1 cellular context compared by ENCODE assay signal in the genomic region with DNA sequence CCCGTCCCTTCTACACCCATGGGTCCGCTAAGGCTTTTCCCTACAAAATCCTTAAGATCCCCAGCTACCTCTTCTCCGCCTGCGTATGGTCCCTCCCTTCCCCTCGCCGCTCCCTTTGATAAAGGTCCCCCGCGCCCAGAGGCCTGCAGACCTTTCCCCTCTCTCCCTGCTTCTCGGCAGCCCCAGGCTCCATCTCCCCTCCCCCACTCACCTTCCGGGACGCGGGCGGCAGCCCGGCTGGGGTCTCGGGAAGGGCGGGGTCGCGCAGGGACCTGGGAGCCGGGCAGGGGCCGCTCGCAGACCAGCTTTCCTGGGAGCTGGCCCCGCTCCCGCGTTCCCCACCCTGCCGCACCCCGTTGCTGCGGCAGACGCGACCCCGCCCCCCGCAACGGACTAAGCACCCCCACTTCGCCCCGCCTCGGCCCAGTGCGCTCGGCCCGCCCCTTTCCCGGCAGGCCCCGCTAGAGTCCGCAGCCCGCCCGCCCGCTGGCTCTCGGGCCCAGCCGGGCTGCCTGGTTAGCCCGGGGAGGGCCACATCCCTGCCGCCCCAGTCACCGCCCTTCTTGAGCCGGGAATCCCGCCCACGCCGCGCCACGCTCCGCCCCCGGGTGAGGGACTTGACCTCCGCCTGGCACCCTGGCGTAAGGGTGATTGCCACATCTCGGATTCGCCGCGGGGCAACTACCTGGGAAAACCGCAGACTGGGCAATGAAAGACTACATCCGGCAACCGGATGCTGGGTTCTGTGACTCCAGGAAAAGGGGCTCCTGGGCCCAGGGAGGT.
TF ChIP-seq lines count a peak whose summit lies in the region.

A gene with protein sequence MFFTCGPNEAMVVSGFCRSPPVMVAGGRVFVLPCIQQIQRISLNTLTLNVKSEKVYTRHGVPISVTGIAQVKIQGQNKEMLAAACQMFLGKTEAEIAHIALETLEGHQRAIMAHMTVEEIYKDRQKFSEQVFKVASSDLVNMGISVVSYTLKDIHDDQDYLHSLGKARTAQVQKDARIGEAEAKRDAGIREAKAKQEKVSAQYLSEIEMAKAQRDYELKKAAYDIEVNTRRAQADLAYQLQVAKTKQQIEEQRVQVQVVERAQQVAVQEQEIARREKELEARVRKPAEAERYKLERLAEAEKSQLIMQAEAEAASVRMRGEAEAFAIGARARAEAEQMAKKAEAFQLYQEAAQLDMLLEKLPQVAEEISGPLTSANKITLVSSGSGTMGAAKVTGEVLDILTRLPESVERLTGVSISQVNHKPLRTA (minus strand): TSS at position 372 of the 783 bp plus-strand sequence. CDS start 498 bp downstream, outside the sequence.

TF ChIP-seq in WTC11, 78 proteins besides CTCF, POLR2A, EP300 and RAD21 (continued from another document and continues in another):
- TF ChIP-seq, protein P1, sequence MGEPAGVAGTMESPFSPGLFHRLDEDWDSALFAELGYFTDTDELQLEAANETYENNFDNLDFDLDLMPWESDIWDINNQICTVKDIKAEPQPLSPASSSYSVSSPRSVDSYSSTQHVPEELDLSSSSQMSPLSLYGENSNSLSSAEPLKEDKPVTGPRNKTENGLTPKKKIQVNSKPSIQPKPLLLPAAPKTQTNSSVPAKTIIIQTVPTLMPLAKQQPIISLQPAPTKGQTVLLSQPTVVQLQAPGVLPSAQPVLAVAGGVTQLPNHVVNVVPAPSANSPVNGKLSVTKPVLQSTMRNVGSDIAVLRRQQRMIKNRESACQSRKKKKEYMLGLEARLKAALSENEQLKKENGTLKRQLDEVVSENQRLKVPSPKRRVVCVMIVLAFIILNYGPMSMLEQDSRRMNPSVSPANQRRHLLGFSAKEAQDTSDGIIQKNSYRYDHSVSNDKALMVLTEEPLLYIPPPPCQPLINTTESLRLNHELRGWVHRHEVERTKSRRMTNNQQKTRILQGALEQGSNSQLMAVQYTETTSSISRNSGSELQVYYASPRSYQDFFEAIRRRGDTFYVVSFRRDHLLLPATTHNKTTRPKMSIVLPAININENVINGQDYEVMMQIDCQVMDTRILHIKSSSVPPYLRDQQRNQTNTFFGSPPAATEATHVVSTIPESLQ (CRISPR knock-in tag; IDR thresholded peaks at IDR 0.05), result no peak
- TF ChIP-seq CREB1 (CRISPR knock-in tag; IDR thresholded peaks at IDR 0.05) (0 out of 2 replicates have a peak, but pooled peaks have one; percentile 43), ZNF416 (CRISPR knock-in tag; IDR thresholded peaks at IDR 0.05) (no peak), TCF7 (CRISPR knock-in tag; IDR thresholded peaks at IDR 0.05; ENCODE audit: low read depth) (no peak), FOXP1 (CRISPR knock-in tag; IDR thresholded peaks at IDR 0.05; ENCODE audit: borderline replicate concordance) (peak; percentile 86), JUN (CRISPR knock-in tag; IDR thresholded peaks at IDR 0.05) (peak; percentile 77), ESRRA (CRISPR knock-in tag; IDR thresholded peaks at IDR 0.05; ENCODE audit: borderline replicate concordance) (no peak), ZNF219 (CRISPR knock-in tag; IDR thresholded peaks at IDR 0.05; ENCODE audit: borderline replicate concordance) (no peak), MYBL2 (CRISPR knock-in tag; IDR thresholded peaks at IDR 0.05) (peak; percentile 81), GTF2I (CRISPR knock-in tag; conservative IDR thresholded peaks at IDR 0.05) (no peak), ZNF232 (CRISPR knock-in tag; IDR thresholded peaks at IDR 0.05) (no peak), CBFB (CRISPR knock-in tag; IDR thresholded peaks at IDR 0.05; ENCODE audit: low read depth) (no peak), RELA (CRISPR knock-in tag; IDR thresholded peaks at IDR 0.05; ENCODE audit: borderline replicate concordance) (peak; percentile 87; the same call in 1 of the 2 replicates), NR3C1 (CRISPR knock-in tag; conservative IDR thresholded peaks at IDR 0.05; ENCODE audit: low read depth) (no peak), JAZF1 (CRISPR knock-in tag; IDR thresholded peaks at IDR 0.05) (no peak), HMGA2 (CRISPR knock-in tag; IDR thresholded peaks at IDR 0.05) (no peak), ZBTB21 (CRISPR knock-in tag; IDR thresholded peaks at IDR 0.05; ENCODE audit: borderline replicate concordance) (no peak), TEAD1 (CRISPR knock-in tag; IDR thresholded peaks at IDR 0.05) (peak; percentile 30; the same call in 1 of the 2 replicates), ZNF423 (CRISPR knock-in tag; IDR thresholded peaks at IDR 0.05) (peak; percentile 22; the same call in 1 of the 2 replicates), ZNF396 (CRISPR knock-in tag; IDR thresholded peaks at IDR 0.05; ENCODE audit: borderline replicate concordance) (no peak), CREM (CRISPR knock-in tag; IDR thresholded peaks at IDR 0.05) (peak; percentile 42; the same call in 1 of the 2 replicates), FOXK1 (CRISPR knock-in tag; IDR thresholded peaks at IDR 0.05) (peak; percentile 87), ATF1 (CRISPR knock-in tag; IDR thresholded peaks at IDR 0.05) (no peak), GABPB1 (CRISPR knock-in tag; IDR thresholded peaks at IDR 0.05) (peak; percentile 92), ZNF121 (CRISPR knock-in tag; IDR thresholded peaks at IDR 0.05) (no peak), TP53 (CRISPR knock-in tag; IDR thresholded peaks at IDR 0.05) (no peak)
- TF ChIP-seq, protein P2, sequence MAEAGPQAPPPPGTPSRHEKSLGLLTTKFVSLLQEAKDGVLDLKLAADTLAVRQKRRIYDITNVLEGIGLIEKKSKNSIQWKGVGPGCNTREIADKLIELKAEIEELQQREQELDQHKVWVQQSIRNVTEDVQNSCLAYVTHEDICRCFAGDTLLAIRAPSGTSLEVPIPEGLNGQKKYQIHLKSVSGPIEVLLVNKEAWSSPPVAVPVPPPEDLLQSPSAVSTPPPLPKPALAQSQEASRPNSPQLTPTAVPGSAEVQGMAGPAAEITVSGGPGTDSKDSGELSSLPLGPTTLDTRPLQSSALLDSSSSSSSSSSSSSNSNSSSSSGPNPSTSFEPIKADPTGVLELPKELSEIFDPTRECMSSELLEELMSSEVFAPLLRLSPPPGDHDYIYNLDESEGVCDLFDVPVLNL (CRISPR knock-in tag; IDR thresholded peaks at IDR 0.05; ENCODE audit: borderline replicate concordance, low read depth), result peak; percentile 56; the same call in 1 of the 2 replicates
- TF ChIP-seq, protein P3, sequence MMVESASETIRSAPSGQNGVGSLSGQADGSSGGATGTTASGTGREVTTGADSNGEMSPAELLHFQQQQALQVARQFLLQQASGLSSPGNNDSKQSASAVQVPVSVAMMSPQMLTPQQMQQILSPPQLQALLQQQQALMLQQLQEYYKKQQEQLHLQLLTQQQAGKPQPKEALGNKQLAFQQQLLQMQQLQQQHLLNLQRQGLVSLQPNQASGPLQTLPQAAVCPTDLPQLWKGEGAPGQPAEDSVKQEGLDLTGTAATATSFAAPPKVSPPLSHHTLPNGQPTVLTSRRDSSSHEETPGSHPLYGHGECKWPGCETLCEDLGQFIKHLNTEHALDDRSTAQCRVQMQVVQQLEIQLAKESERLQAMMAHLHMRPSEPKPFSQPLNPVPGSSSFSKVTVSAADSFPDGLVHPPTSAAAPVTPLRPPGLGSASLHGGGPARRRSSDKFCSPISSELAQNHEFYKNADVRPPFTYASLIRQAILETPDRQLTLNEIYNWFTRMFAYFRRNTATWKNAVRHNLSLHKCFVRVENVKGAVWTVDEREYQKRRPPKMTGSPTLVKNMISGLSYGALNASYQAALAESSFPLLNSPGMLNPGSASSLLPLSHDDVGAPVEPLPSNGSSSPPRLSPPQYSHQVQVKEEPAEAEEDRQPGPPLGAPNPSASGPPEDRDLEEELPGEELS (CRISPR knock-in tag; IDR thresholded peaks at IDR 0.05), result no peak; the same call in 1 of the 2 replicates
- TF ChIP-seq, protein P4, sequence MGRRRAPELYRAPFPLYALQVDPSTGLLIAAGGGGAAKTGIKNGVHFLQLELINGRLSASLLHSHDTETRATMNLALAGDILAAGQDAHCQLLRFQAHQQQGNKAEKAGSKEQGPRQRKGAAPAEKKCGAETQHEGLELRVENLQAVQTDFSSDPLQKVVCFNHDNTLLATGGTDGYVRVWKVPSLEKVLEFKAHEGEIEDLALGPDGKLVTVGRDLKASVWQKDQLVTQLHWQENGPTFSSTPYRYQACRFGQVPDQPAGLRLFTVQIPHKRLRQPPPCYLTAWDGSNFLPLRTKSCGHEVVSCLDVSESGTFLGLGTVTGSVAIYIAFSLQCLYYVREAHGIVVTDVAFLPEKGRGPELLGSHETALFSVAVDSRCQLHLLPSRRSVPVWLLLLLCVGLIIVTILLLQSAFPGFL (CRISPR knock-in tag; IDR thresholded peaks at IDR 0.05; ENCODE audit: borderline replicate concordance), result 0 out of 2 replicates have a peak, but pooled peaks have one; percentile 56
- TF ChIP-seq, protein P5, sequence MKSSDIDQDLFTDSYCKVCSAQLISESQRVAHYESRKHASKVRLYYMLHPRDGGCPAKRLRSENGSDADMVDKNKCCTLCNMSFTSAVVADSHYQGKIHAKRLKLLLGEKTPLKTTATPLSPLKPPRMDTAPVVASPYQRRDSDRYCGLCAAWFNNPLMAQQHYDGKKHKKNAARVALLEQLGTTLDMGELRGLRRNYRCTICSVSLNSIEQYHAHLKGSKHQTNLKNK (CRISPR knock-in tag; IDR thresholded peaks at IDR 0.05), result no peak; the same call in 1 of the 2 replicates
- TF ChIP-seq, protein P6, sequence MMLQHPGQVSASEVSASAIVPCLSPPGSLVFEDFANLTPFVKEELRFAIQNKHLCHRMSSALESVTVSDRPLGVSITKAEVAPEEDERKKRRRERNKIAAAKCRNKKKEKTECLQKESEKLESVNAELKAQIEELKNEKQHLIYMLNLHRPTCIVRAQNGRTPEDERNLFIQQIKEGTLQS (CRISPR knock-in tag; conservative IDR thresholded peaks at IDR 0.05), result no peak
- TF ChIP-seq, protein P7, sequence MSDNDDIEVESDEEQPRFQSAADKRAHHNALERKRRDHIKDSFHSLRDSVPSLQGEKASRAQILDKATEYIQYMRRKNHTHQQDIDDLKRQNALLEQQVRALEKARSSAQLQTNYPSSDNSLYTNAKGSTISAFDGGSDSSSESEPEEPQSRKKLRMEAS (CRISPR knock-in tag; IDR thresholded peaks at IDR 0.05), result peak; percentile 65; the same call in 1 of the 2 replicates
- TF ChIP-seq, protein P8, sequence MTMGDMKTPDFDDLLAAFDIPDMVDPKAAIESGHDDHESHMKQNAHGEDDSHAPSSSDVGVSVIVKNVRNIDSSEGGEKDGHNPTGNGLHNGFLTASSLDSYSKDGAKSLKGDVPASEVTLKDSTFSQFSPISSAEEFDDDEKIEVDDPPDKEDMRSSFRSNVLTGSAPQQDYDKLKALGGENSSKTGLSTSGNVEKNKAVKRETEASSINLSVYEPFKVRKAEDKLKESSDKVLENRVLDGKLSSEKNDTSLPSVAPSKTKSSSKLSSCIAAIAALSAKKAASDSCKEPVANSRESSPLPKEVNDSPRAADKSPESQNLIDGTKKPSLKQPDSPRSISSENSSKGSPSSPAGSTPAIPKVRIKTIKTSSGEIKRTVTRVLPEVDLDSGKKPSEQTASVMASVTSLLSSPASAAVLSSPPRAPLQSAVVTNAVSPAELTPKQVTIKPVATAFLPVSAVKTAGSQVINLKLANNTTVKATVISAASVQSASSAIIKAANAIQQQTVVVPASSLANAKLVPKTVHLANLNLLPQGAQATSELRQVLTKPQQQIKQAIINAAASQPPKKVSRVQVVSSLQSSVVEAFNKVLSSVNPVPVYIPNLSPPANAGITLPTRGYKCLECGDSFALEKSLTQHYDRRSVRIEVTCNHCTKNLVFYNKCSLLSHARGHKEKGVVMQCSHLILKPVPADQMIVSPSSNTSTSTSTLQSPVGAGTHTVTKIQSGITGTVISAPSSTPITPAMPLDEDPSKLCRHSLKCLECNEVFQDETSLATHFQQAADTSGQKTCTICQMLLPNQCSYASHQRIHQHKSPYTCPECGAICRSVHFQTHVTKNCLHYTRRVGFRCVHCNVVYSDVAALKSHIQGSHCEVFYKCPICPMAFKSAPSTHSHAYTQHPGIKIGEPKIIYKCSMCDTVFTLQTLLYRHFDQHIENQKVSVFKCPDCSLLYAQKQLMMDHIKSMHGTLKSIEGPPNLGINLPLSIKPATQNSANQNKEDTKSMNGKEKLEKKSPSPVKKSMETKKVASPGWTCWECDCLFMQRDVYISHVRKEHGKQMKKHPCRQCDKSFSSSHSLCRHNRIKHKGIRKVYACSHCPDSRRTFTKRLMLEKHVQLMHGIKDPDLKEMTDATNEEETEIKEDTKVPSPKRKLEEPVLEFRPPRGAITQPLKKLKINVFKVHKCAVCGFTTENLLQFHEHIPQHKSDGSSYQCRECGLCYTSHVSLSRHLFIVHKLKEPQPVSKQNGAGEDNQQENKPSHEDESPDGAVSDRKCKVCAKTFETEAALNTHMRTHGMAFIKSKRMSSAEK (CRISPR knock-in tag; IDR thresholded peaks at IDR 0.05; ENCODE audit: borderline replicate concordance), result no peak
- TF ChIP-seq, protein P9, sequence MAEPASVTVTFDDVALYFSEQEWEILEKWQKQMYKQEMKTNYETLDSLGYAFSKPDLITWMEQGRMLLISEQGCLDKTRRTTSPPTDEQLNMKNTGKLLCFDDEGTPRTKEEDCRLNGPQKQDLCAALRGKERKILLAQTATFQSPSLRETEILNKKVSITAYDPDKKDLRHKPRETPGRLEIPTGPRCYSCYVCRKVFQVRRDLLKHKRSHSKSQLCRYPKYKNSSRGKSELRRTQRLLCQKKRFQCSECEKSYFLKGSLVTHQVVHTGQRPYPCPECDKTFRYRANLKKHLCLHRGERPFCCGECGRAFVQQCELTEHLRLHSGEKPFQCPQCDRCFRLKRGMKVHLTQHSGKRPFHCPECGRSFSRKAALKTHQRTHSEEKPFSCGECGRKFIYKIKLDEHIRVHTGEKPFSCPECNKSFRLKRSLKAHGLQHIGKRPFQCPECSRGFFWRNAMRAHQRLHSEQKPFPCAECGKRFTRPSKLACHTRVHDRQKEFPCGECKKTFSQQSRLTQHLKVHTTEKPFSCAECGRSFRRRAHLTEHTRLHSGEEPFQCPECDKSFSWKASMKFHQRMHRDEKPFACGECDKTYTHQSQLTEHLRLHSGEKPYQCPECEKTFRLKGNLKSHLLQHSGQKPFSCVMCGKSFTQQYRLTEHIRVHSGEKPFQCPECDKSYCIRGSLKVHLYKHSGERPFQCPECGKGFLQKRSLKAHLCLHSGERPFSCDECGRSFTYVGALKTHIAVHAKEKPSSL (CRISPR knock-in tag; conservative IDR thresholded peaks at IDR 0.05), result no peak; the same call in 1 of the 2 replicates
- TF ChIP-seq, protein P10, sequence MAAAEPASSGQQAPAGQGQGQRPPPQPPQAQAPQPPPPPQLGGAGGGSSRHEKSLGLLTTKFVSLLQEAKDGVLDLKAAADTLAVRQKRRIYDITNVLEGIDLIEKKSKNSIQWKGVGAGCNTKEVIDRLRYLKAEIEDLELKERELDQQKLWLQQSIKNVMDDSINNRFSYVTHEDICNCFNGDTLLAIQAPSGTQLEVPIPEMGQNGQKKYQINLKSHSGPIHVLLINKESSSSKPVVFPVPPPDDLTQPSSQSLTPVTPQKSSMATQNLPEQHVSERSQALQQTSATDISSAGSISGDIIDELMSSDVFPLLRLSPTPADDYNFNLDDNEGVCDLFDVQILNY (CRISPR knock-in tag; IDR thresholded peaks at IDR 0.05), result 0 out of 2 replicates have a peak, but pooled peaks have one; percentile 59
- TF ChIP-seq, protein P11, sequence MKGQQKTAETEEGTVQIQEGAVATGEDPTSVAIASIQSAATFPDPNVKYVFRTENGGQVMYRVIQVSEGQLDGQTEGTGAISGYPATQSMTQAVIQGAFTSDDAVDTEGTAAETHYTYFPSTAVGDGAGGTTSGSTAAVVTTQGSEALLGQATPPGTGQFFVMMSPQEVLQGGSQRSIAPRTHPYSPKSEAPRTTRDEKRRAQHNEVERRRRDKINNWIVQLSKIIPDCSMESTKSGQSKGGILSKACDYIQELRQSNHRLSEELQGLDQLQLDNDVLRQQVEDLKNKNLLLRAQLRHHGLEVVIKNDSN (CRISPR knock-in tag; IDR thresholded peaks at IDR 0.05), result peak; percentile 51; the same call in 1 of the 2 replicates
- TF ChIP-seq, protein P12, sequence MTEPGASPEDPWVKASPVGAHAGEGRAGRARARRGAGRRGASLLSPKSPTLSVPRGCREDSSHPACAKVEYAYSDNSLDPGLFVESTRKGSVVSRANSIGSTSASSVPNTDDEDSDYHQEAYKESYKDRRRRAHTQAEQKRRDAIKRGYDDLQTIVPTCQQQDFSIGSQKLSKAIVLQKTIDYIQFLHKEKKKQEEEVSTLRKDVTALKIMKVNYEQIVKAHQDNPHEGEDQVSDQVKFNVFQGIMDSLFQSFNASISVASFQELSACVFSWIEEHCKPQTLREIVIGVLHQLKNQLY (CRISPR knock-in tag; IDR thresholded peaks at IDR 0.05), result no peak
